1 cellular context compared by ENCODE assay signal in genomic region chr2:224151161-224151560, GRCh38.
TF ChIP-seq lines count a peak whose summit lies in the region.

No MANE protein-coding gene starts in this region.

TF ChIP-seq in HepG2, 621 proteins besides CTCF, POLR2A, EP300 and RAD21 (continued from another document and continues in another):
- TF ChIP-seq, protein P1, sequence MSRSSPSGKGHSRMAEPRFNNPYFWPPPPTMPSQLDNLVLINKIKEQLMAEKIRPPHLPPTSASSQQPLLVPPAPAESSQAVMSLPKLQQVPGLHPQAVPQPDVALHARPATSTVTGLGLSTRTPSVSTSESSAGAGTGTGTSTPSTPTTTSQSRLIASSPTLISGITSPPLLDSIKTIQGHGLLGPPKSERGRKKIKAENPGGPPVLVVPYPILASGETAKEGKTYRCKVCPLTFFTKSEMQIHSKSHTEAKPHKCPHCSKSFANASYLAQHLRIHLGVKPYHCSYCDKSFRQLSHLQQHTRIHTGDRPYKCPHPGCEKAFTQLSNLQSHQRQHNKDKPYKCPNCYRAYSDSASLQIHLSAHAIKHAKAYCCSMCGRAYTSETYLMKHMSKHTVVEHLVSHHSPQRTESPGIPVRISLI (CRISPR knock-in tag; IDR thresholded peaks at IDR 0.05; ENCODE audit: borderline replicate concordance) = no peak
- TF ChIP-seq, protein P2, sequence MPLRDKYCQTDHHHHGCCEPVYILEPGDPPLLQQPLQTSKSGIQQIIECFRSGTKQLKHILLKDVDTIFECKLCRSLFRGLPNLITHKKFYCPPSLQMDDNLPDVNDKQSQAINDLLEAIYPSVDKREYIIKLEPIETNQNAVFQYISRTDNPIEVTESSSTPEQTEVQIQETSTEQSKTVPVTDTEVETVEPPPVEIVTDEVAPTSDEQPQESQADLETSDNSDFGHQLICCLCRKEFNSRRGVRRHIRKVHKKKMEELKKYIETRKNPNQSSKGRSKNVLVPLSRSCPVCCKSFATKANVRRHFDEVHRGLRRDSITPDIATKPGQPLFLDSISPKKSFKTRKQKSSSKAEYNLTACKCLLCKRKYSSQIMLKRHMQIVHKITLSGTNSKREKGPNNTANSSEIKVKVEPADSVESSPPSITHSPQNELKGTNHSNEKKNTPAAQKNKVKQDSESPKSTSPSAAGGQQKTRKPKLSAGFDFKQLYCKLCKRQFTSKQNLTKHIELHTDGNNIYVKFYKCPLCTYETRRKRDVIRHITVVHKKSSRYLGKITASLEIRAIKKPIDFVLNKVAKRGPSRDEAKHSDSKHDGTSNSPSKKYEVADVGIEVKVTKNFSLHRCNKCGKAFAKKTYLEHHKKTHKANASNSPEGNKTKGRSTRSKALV (CRISPR knock-in tag; IDR thresholded peaks at IDR 0.05) = no peak
- TF ChIP-seq ZBTB21 (CRISPR knock-in tag; IDR thresholded peaks at IDR 0.05) = no peak
- no peak for TF ChIP-seq KDM5A (IDR thresholded peaks at IDR 0.05; ENCODE audit: borderline replicate concordance, low read length)
- no peak for TF ChIP-seq ZNF747 (CRISPR knock-in tag; IDR thresholded peaks at IDR 0.05; ENCODE audit: borderline replicate concordance)
- TF ChIP-seq, protein P3, sequence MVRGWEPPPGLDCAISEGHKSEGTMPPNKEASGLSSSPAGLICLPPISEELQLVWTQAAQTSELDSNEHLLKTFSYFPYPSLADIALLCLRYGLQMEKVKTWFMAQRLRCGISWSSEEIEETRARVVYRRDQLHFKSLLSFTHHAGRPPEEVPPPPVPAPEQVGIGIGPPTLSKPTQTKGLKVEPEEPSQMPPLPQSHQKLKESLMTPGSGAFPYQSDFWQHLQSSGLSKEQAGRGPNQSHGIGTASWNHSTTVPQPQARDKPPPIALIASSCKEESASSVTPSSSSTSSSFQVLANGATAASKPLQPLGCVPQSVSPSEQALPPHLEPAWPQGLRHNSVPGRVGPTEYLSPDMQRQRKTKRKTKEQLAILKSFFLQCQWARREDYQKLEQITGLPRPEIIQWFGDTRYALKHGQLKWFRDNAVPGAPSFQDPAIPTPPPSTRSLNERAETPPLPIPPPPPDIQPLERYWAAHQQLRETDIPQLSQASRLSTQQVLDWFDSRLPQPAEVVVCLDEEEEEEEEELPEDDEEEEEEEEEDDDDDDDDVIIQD (CRISPR knock-in tag; IDR thresholded peaks at IDR 0.05; ENCODE audit: low read depth) = no peak; the same call in 1 of the 2 replicates
- no peak for TF ChIP-seq PHF20 (CRISPR knock-in tag; IDR thresholded peaks at IDR 0.05)
- peak; percentile 16; the same call in 1 of the 2 replicates for TF ChIP-seq ZBED4 (CRISPR knock-in tag; IDR thresholded peaks at IDR 0.05; ENCODE audit: borderline replicate concordance)
- no peak for TF ChIP-seq CBFB (CRISPR knock-in tag; IDR thresholded peaks at IDR 0.05)
- peak; percentile 68; the same call in 1 of the 2 replicates for TF ChIP-seq CEBPB (IDR thresholded peaks at IDR 0.05; ENCODE audit: borderline replicate concordance, low read depth, low read length)
- TF ChIP-seq ZNF724P (CRISPR knock-in tag; IDR thresholded peaks at IDR 0.05; ENCODE audit: borderline replicate concordance) = no peak
- peak; percentile 48; the same call in 1 of the 2 replicates for TF ChIP-seq SAP130 (CRISPR knock-in tag; IDR thresholded peaks at IDR 0.05; ENCODE audit: low read depth)
- TF ChIP-seq MIER3 (CRISPR knock-in tag; IDR thresholded peaks at IDR 0.05; ENCODE audit: borderline replicate concordance) = 0 out of 2 replicates have a peak, but pooled peaks have one; percentile 40
- TF ChIP-seq LCORL (IDR thresholded peaks at IDR 0.05) = no peak
- TF ChIP-seq LCORL (CRISPR knock-in tag; IDR thresholded peaks at IDR 0.05) = peak; percentile 37; the same call in 1 of the 2 replicates
- no peak for TF ChIP-seq TSC22D2 (CRISPR knock-in tag; IDR thresholded peaks at IDR 0.05; ENCODE audit: borderline replicate concordance)
- TF ChIP-seq ZNF562 (CRISPR knock-in tag; IDR thresholded peaks at IDR 0.05; ENCODE audit: borderline replicate concordance) = no peak
- TF ChIP-seq SP5 (CRISPR knock-in tag; IDR thresholded peaks at IDR 0.05; ENCODE audit: borderline replicate concordance, low read depth) = 0 out of 2 replicates have a peak, but pooled peaks have one; percentile 15
- TF ChIP-seq GABPB1 (CRISPR knock-in tag; IDR thresholded peaks at IDR 0.05) = no peak
- TF ChIP-seq NFKBIZ (CRISPR knock-in tag; IDR thresholded peaks at IDR 0.05) = no peak
- TF ChIP-seq ZNF878 (CRISPR knock-in tag; IDR thresholded peaks at IDR 0.05) = no peak; the same call in 1 of the 2 replicates
- TF ChIP-seq, protein P4, sequence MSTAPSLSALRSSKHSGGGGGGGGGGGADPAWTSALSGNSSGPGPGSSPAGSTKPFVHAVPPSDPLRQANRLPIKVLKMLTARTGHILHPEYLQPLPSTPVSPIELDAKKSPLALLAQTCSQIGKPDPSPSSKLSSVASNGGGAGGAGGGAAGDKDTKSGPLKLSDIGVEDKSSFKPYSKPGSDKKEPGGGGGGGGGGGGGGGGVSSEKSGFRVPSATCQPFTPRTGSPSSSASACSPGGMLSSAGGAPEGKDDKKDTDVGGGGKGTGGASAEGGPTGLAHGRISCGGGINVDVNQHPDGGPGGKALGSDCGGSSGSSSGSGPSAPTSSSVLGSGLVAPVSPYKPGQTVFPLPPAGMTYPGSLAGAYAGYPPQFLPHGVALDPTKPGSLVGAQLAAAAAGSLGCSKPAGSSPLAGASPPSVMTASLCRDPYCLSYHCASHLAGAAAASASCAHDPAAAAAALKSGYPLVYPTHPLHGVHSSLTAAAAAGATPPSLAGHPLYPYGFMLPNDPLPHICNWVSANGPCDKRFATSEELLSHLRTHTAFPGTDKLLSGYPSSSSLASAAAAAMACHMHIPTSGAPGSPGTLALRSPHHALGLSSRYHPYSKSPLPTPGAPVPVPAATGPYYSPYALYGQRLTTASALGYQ (CRISPR knock-in tag; IDR thresholded peaks at IDR 0.05) = 0 out of 2 replicates have a peak, but pooled peaks have one; percentile 39
- no peak for TF ChIP-seq HDAC2 (CRISPR knock-in tag; IDR thresholded peaks at IDR 0.05)
- no peak for TF ChIP-seq ASH2L (IDR thresholded peaks at IDR 0.05; ENCODE audit: insufficient read length, low read depth, low read length)
- TF ChIP-seq, protein P5, sequence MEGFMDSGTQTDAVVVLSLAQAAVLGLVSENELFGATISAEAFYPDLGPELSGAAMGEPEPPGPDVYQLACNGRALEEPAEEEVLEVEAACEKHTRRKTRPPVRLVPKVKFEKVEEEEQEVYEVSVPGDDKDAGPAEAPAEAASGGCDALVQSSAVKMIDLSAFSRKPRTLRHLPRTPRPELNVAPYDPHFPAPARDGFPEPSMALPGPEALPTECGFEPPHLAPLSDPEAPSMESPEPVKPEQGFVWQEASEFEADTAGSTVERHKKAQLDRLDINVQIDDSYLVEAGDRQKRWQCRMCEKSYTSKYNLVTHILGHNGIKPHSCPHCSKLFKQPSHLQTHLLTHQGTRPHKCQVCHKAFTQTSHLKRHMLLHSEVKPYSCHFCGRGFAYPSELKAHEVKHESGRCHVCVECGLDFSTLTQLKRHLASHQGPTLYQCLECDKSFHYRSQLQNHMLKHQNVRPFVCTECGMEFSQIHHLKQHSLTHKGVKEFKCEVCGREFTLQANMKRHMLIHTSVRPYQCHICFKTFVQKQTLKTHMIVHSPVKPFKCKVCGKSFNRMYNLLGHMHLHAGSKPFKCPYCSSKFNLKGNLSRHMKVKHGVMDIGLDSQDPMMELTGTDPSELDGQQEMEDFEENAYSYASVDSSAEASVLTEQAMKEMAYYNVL (CRISPR knock-in tag; IDR thresholded peaks at IDR 0.05; ENCODE audit: borderline replicate concordance) = no peak
- TF ChIP-seq, protein P6, sequence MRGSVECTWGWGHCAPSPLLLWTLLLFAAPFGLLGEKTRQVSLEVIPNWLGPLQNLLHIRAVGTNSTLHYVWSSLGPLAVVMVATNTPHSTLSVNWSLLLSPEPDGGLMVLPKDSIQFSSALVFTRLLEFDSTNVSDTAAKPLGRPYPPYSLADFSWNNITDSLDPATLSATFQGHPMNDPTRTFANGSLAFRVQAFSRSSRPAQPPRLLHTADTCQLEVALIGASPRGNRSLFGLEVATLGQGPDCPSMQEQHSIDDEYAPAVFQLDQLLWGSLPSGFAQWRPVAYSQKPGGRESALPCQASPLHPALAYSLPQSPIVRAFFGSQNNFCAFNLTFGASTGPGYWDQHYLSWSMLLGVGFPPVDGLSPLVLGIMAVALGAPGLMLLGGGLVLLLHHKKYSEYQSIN (CRISPR knock-in tag; IDR thresholded peaks at IDR 0.05; ENCODE audit: borderline replicate concordance) = no peak
- peak; percentile 56 for TF ChIP-seq RARA (CRISPR knock-in tag; IDR thresholded peaks at IDR 0.05)
- 0 out of 2 replicates have a peak, but pooled peaks have one; percentile 51 for TF ChIP-seq HMG20B (CRISPR knock-in tag; conservative IDR thresholded peaks at IDR 0.05)
- no peak for TF ChIP-seq ZNF329 (CRISPR knock-in tag; IDR thresholded peaks at IDR 0.05; ENCODE audit: low read depth)
- 0 out of 2 replicates have a peak, but pooled peaks have one; percentile 38 for TF ChIP-seq FOSL1 (CRISPR knock-in tag; IDR thresholded peaks at IDR 0.05; ENCODE audit: borderline replicate concordance)
- no peak for TF ChIP-seq MTF2 (CRISPR knock-in tag; IDR thresholded peaks at IDR 0.05; ENCODE audit: borderline replicate concordance)
- 0 out of 2 replicates have a peak, but pooled peaks have one; percentile 32 for TF ChIP-seq SMAD3 (CRISPR knock-in tag; IDR thresholded peaks at IDR 0.05)
- no peak for TF ChIP-seq ZNF557 (CRISPR knock-in tag; IDR thresholded peaks at IDR 0.05)
- no peak for TF ChIP-seq ZNF335 (CRISPR knock-in tag; IDR thresholded peaks at IDR 0.05)
- 0 out of 2 replicates have a peak, but pooled peaks have one; percentile 30 for TF ChIP-seq KLF6 (CRISPR knock-in tag; IDR thresholded peaks at IDR 0.05)
- no peak for TF ChIP-seq SOX13 (IDR thresholded peaks at IDR 0.05)
- peak in 1 of 2 experiments; percentile 74; a peak in 1 of 4 replicates for TF ChIP-seq SOX13 (CRISPR knock-in tag; conservative IDR thresholded peaks at IDR 0.05 in 1 of 2, IDR thresholded peaks at IDR 0.05 in 1 of 2)
- TF ChIP-seq SKI (IDR thresholded peaks at IDR 0.05; ENCODE audit: partially characterized antibody) = peak; percentile 75
- peak; percentile 72 for TF ChIP-seq BCL6 (CRISPR knock-in tag; IDR thresholded peaks at IDR 0.05)
- TF ChIP-seq KLF15 (CRISPR knock-in tag; IDR thresholded peaks at IDR 0.05; ENCODE audit: borderline replicate concordance) = no peak
- no peak for TF ChIP-seq PHF5A (CRISPR knock-in tag; IDR thresholded peaks at IDR 0.05; ENCODE audit: low read depth, unreplicated experiment)
- TF ChIP-seq, protein P7, sequence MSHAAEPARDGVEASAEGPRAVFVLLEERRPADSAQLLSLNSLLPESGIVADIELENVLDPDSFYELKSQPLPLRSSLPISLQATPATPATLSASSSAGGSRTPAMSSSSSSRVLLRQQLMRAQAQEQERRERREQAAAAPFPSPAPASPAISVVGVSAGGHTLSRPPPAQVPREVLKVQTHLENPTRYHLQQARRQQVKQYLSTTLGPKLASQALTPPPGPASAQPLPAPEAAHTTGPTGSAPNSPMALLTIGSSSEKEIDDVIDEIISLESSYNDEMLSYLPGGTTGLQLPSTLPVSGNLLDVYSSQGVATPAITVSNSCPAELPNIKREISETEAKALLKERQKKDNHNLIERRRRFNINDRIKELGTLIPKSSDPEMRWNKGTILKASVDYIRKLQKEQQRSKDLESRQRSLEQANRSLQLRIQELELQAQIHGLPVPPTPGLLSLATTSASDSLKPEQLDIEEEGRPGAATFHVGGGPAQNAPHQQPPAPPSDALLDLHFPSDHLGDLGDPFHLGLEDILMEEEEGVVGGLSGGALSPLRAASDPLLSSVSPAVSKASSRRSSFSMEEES (CRISPR knock-in tag; IDR thresholded peaks at IDR 0.05) = peak; percentile 30; the same call in 1 of the 2 replicates
- no peak for TF ChIP-seq CERS6 (CRISPR knock-in tag; IDR thresholded peaks at IDR 0.05)
- no peak for TF ChIP-seq MLLT10 (CRISPR knock-in tag; IDR thresholded peaks at IDR 0.05)
- TF ChIP-seq NKX3-1 (CRISPR knock-in tag; IDR thresholded peaks at IDR 0.05) = no peak; the same call in 1 of the 2 replicates
- TF ChIP-seq GMEB2 (CRISPR knock-in tag; IDR thresholded peaks at IDR 0.05; ENCODE audit: low read depth) = no peak
